8 cellular contexts compared by ENCODE assay signal in genomic region chr1:52056110-52056936, GRCh38. TPM values are rescaled to one million over a fixed set of nuclear protein-coding genes. Genes with fewer than 3 reads are reported as not detected.
DNase-seq lines count a peak whose midpoint lies in the region; ATAC-seq, FAIRE-seq and TF ChIP-seq lines count a peak whose summit lies in the region.

Gene BTF3L4, plus strand, starts transcription at chr1:52056295. Its CDS starts 3,553 bp downstream, at chr1:52059848.

- no peaks in the 10 kb centered on the region for H3K27me3 ChIP-seq in fibroblast of lung (ENCODE audit: control insufficient read depth, insufficient read depth, low read length)

- peaks cover 8% of the 10 kb centered on the region for H3K4me1 ChIP-seq in fibroblast of lung (ENCODE audit: control insufficient read depth, extremely low read depth, insufficient read depth, low read length)

- H3K9me3 Mint-ChIP-seq in activated T-helper 2 cell treated with anti-CD3 and anti-CD28 coated beads, Interferon-gamma antibody, Interleukin-2, Interleukin-4, amounts not matched to agents 10 μg/mL and 5 μg/mL and 100 μg/mL, durations not matched to agents 14 hours and 24 hours and 36 hours = no peaks in the 10 kb centered on the region
- no peaks in the 10 kb centered on the region for H3K9me3 Mint-ChIP-seq in naive thymus-derived CD8-positive, alpha-beta T cell

- H3K36me3 Mint-ChIP-seq in activated T-helper 2 cell treated with anti-CD3 and anti-CD28 coated beads, Interferon-gamma antibody, Interleukin-2, Interleukin-4, amounts not matched to agents 10 μg/mL and 5 μg/mL and 100 μg/mL, durations not matched to agents 14 hours and 24 hours and 36 hours (ENCODE audit: low read depth) = peaks cover 34% of the 10 kb centered on the region
- peaks cover 4 to 36% (median 8%) of the 10 kb centered on the region in 3 donors for H3K36me3 Mint-ChIP-seq in naive thymus-derived CD8-positive, alpha-beta T cell

- FAIRE-seq in H54 (lab: Jason Lieb, UNC) = peak; percentile 66

- H3K36me3 ChIP-seq in fibroblast of lung (ENCODE audit: control insufficient read depth, insufficient read depth, low read length) = peaks cover 10% of the 10 kb centered on the region

- no peaks in the 10 kb centered on the region for H4K20me1 ChIP-seq in fibroblast of lung (ENCODE audit: control insufficient read depth, extremely low read depth, insufficient read depth, low read length)

- peak within 1 kb of the TSS; percentile 100 for H3K27ac Mint-ChIP-seq in activated T-helper 2 cell treated with anti-CD3 and anti-CD28 coated beads, Interferon-gamma antibody, Interleukin-2, Interleukin-4, amounts not matched to agents 10 μg/mL and 5 μg/mL and 100 μg/mL, durations not matched to agents 14 hours and 24 hours and 36 hours
- H3K27ac Mint-ChIP-seq in naive thymus-derived CD8-positive, alpha-beta T cell = peak within 1 kb of the TSS; percentile 92 to 98 (median 97)

- H3K4me1 Mint-ChIP-seq in activated T-helper 2 cell treated with anti-CD3 and anti-CD28 coated beads, Interferon-gamma antibody, Interleukin-2, Interleukin-4, amounts not matched to agents 10 μg/mL and 5 μg/mL and 100 μg/mL, durations not matched to agents 14 hours and 24 hours and 36 hours (ENCODE audit: low read depth) = peaks cover 41% of the 10 kb centered on the region
- H3K4me1 Mint-ChIP-seq in naive thymus-derived CD8-positive, alpha-beta T cell = peaks cover 39 to 73% (median 68%) of the 10 kb centered on the region in 4 donors

- TF ChIP-seq CTCF in fibroblast of lung (conservative IDR thresholded peaks at IDR 0.05 in 1 of 2, IDR thresholded peaks at IDR 0.05 in 1 of 2; ENCODE audit: low read depth in 1 of 2, low read length in 2 of 2) = no peak

- peak within 1 kb of the TSS; percentile 100 for H3K4me3 Mint-ChIP-seq in activated T-helper 2 cell treated with anti-CD3 and anti-CD28 coated beads, Interferon-gamma antibody, Interleukin-2, Interleukin-4, amounts not matched to agents 10 μg/mL and 5 μg/mL and 100 μg/mL, durations not matched to agents 14 hours and 24 hours and 36 hours (ENCODE audit: low read depth)
- H3K4me3 Mint-ChIP-seq in naive thymus-derived CD8-positive, alpha-beta T cell = peak within 1 kb of the TSS; percentile 88 to 100 (median 99)

- DNase-seq in EL (peak; percentile 93), H54 (ENCODE audit: insufficient read length, low spot score) (peak; percentile 80), M059J (ENCODE audit: low read depth) (peak; percentile 95), fibroblast of lung (ENCODE audit: low read depth in 2 of 2) (peak; percentile 90 to 91)
- DNase-seq in activated T-helper 2 cell treated with anti-CD3 and anti-CD28 coated beads, Interferon-gamma antibody, Interleukin-2, Interleukin-4, amounts not matched to agents 10 μg/mL and 5 μg/mL and 100 μg/mL, durations not matched to agents 14 hours and 24 hours and 36 hours (ENCODE audit: low spot score) = peak; percentile 93
- peak; percentile 85 to 95 (median 91) for DNase-seq in naive thymus-derived CD8-positive, alpha-beta T cell
- DNase-seq in stimulated activated naive CD4-positive, alpha-beta T cell (lab: John Stamatoyannopoulos, UW) = peak; percentile 85 to 91 (median 88)

- peaks cover 56% of the 10 kb centered on the region for H3K79me2 ChIP-seq in fibroblast of lung (ENCODE audit: control insufficient read depth, insufficient read depth, low read length)

- intact Hi-C loops in activated T-helper 2 cell treated with anti-CD3 and anti-CD28 coated beads, Interferon-gamma antibody, Interleukin-2, Interleukin-4, amounts not matched to agents 10 μg/mL and 5 μg/mL and 100 μg/mL, durations not matched to agents 14 hours and 24 hours and 36 hours (cut with micrococcal nuclease) = loop anchor here (1.0 to 10.0 kb wide), 6 partner anchors 86 to 1996 kb away; partner anchors contain the start of genes CC2D1B, ORC1, PRPF38A and TCEANC2

- H2AFZ ChIP-seq in fibroblast of lung (ENCODE audit: low read length) = peak within 1 kb of the TSS; percentile 10

- H3K4me3 ChIP-seq in fibroblast of lung (replicated peaks in 1 of 4; ENCODE audit: control extremely low read depth in 1 of 4, insufficient read depth in 1 of 4, low read depth in 3 of 4, low read length in 4 of 4) = peak within 1 kb of the TSS; percentile 79 to 91 (median 84)

- POLR2A ChIA-PET in naive thymus-derived CD8-positive, alpha-beta T cell (lab: Charles Lee) = interaction anchor here (1.0 to 5.1 kb wide), 5 partner anchors 13 to 348 kb away, joined by 3 to 55 read pairs (median 6); partner anchors contain the start of genes CC2D1B, KTI12, ORC1 and PRPF38A

- H3K27me3 Mint-ChIP-seq in activated T-helper 2 cell treated with anti-CD3 and anti-CD28 coated beads, Interferon-gamma antibody, Interleukin-2, Interleukin-4, amounts not matched to agents 10 μg/mL and 5 μg/mL and 100 μg/mL, durations not matched to agents 14 hours and 24 hours and 36 hours (ENCODE audit: low read depth) = no peaks in the 10 kb centered on the region
- no peaks in the 10 kb centered on the region for H3K27me3 Mint-ChIP-seq in naive thymus-derived CD8-positive, alpha-beta T cell

- peak; percentile 93 to 95 for ATAC-seq in naive thymus-derived CD8-positive, alpha-beta T cell

- no peaks in the 10 kb centered on the region for H3K9me3 ChIP-seq in fibroblast of lung (ENCODE audit: control insufficient read depth, insufficient read depth, low read depth, low read length)

- H3K27ac ChIP-seq in fibroblast of lung (ENCODE audit: insufficient read depth, low read length) = peak within 1 kb of the TSS; percentile 72

- H3K9ac ChIP-seq in fibroblast of lung (ENCODE audit: insufficient read depth, low read length) = peak within 1 kb of the TSS; percentile 85

- H3K4me2 ChIP-seq in fibroblast of lung (ENCODE audit: extremely low read depth, insufficient read depth, low read length) = peak within 1 kb of the TSS; percentile 89

- TF ChIP-seq POLR2A in H54 (IDR thresholded peaks at IDR 0.05; ENCODE audit: low read depth, low read length) = peak; percentile 38; the same call in 1 of the 2 replicates
- TF ChIP-seq POLR2A in Raji (IDR thresholded peaks at IDR 0.05; ENCODE audit: insufficient read depth, low read depth, low read length) = peak; percentile 68

RNA-seq across cellular contexts. Expression of gene BTF3L4, which starts in this region (rescaled TPM):
- 95.2 and 130 TPM in 2 replicates for total RNA-seq in M059J (2014; rRNA removed; shearing (Covaris generic))
- total RNA-seq in activated T-helper 2 cell treated with anti-CD3 and anti-CD28 coated beads, Interferon-gamma antibody, Interleukin-2, Interleukin-4, amounts not matched to agents 10 μg/mL and 5 μg/mL and 100 μg/mL, durations not matched to agents 14 hours and 24 hours and 36 hours = 40.8 and 43.1 TPM in 2 replicates
- 55.5 and 63.2 TPM in 2 replicates for total RNA-seq in fibroblast of lung
- polyA plus RNA-seq in fibroblast of lung = 70.0 and 73.3 TPM in 2 replicates
- polyA plus RNA-seq in fibroblast of lung (2012) = 49.5 and 51.0 TPM in 2 replicates
- polyA minus RNA-seq in fibroblast of lung (ENCODE audit: low replicate concordance) = 2.1 and 4.5 TPM in 2 replicates
- 10 to 100 TPM; 33.1 to 38.2 TPM for total RNA-seq in naive thymus-derived CD8-positive, alpha-beta T cell
- 10 to 100 TPM; 61.9 to 71.0 (median 68.4) TPM for polyA plus RNA-seq in naive thymus-derived CD8-positive, alpha-beta T cell

Comparison
In these comparisons a context has a peak if more than half of its experiments do, and no peak if none do; other contexts are left out.
1. Peak in every context shown above with its lines: DNase-seq, ATAC-seq, H3K4me3 ChIP-seq and H3K27ac ChIP-seq.